ENCODE assay signal across 8 cellular contexts in genomic region chr9:129202613-129203555, GRCh38. TPM values are rescaled to one million over a fixed set of nuclear protein-coding genes. Genes with fewer than 3 reads are reported as not detected.
A peak's percentile ranks its signal among the peaks of the same experiment; 100 is the strongest.
DNase-seq lines count a peak whose midpoint lies in the region; ATAC-seq, FAIRE-seq and TF ChIP-seq lines count a peak whose summit lies in the region.

No MANE protein-coding gene starts in this region.

- no peak for TF ChIP-seq CTCF in Loucy (conservative IDR thresholded peaks at IDR 0.05; ENCODE audit: low read length)
- TF ChIP-seq CTCF in hepatocyte (IDR thresholded peaks at IDR 0.05; ENCODE audit: poor library complexity), result no peak

- H3K9me2 ChIP-seq in Loucy (replicated peaks; ENCODE audit: low read depth, low read length) (no peaks in the 10 kb centered on the region), hepatocyte (replicated peaks; ENCODE audit: insufficient read depth) (no peaks in the 10 kb centered on the region)

- H3K4me1 ChIP-seq in Loucy (ENCODE audit: insufficient read depth, low read length, poor library complexity, severe bottlenecking) (peaks cover 2% of the 10 kb centered on the region), hepatocyte (ENCODE audit: insufficient read depth) (peaks cover 3% of the 10 kb centered on the region), rectal smooth muscle tissue (ENCODE audit: control insufficient read depth, insufficient read depth, low read length) (peaks cover 6% of the 10 kb centered on the region)

- H3K9ac ChIP-seq in Loucy (ENCODE audit: low read depth, low read length, poor library complexity, severe bottlenecking), result peak overlapping the region; percentile 54
- no peak overlapping the region for H3K9ac ChIP-seq in rectal smooth muscle tissue (ENCODE audit: low read length)

- H3K36me3 ChIP-seq in Loucy (ENCODE audit: insufficient read depth, low read length), result no peaks in the 10 kb centered on the region
- no peaks in the 10 kb centered on the region for H3K36me3 ChIP-seq in hepatocyte (replicated peaks; ENCODE audit: insufficient read depth, low read depth)
- no peaks in the 10 kb centered on the region for H3K36me3 ChIP-seq in rectal smooth muscle tissue (ENCODE audit: control insufficient read depth, insufficient read depth, low read length)

- peak overlapping the region; percentile 71 for H3K4me3 ChIP-seq in Loucy (ENCODE audit: low read length, poor library complexity, severe bottlenecking)
- H3K4me3 ChIP-seq in hepatocyte, result peak overlapping the region; percentile 94
- H3K4me3 ChIP-seq in rectal smooth muscle tissue (ENCODE audit: low read length), result peak overlapping the region; percentile 75

- H3K27ac ChIP-seq in hepatocyte (peak overlapping the region; percentile 85), rectal smooth muscle tissue (ENCODE audit: low read depth, low read length) (peak overlapping the region; percentile 94)

- ATAC-seq in GM21737 (IDR thresholded peaks at IDR 0.05; ENCODE audit: unreplicated experiment), result peak; percentile 88

- H3F3A ChIP-seq in Loucy (ENCODE audit: low read depth), result no peaks in the 10 kb centered on the region

- no peak for FAIRE-seq in urothelium cell line (lab: Jason Lieb, UNC)

- H3K4me2 ChIP-seq in Loucy (ENCODE audit: low read depth, low read length, poor library complexity, severe bottlenecking) (peak overlapping the region; percentile 34), hepatocyte (peak overlapping the region; percentile 94)

- H4K20me1 ChIP-seq in Loucy (ENCODE audit: insufficient read depth, low read length, poor library complexity, severe bottlenecking) (no peaks in the 10 kb centered on the region), hepatocyte (ENCODE audit: insufficient read depth, poor library complexity, severe bottlenecking) (no peaks in the 10 kb centered on the region)

- H2AFZ ChIP-seq in Loucy (ENCODE audit: low read length) (peak overlapping the region; percentile 89), hepatocyte (peak overlapping the region; percentile 99)

- peak; percentile 39 for DNase-seq in DMS 273 treated with DMSO at 0.1 percent for 48 hours (lab: John Stamatoyannopoulos, UW)
- peak; percentile 81 for DNase-seq in T-helper 22 cell (ENCODE audit: low read depth)
- peak in 57 of 58 donors; percentile 30 to 89 (median 76) for DNase-seq in anterior cingulate cortex (lab: John Stamatoyannopoulos, UW)
- peak; percentile 90 for DNase-seq in hepatocyte (ENCODE audit: low spot score)
- DNase-seq in urothelium cell line (ENCODE audit: low spot score), result peak; percentile 92

- H3K9me3 ChIP-seq in Loucy (ENCODE audit: insufficient read depth, low read depth, low read length), result no peaks in the 10 kb centered on the region
- H3K9me3 ChIP-seq in hepatocyte (ENCODE audit: low read depth), result no peaks in the 10 kb centered on the region

- H3K79me2 ChIP-seq in Loucy (ENCODE audit: insufficient read depth, low read length), result no peaks in the 10 kb centered on the region
- H3K79me2 ChIP-seq in hepatocyte, result no peaks in the 10 kb centered on the region

- H3K27me3 ChIP-seq in Loucy (ENCODE audit: insufficient read depth, low read length, poor library complexity, severe bottlenecking) (no peaks in the 10 kb centered on the region), hepatocyte (no peaks in the 10 kb centered on the region), rectal smooth muscle tissue (ENCODE audit: control insufficient read depth, insufficient read depth, low read length) (no peaks in the 10 kb centered on the region)

- 11% methylated on average over 36 of the region's 57 CpGs for WGBS in hepatocyte (ENCODE audit: low lambda C conversion rate, missing lambda C conversion rate)

RNA-seq across cellular contexts. Expression of gene IER5L, which starts 24.8 kb away (rescaled TPM):
- 34.5 and 38.0 TPM in 2 replicates for total RNA-seq in hepatocyte
- 39.7 and 46.5 TPM in 2 replicates for polyA plus RNA-seq in hepatocyte

Comparison
In these comparisons a context has a peak if more than half of its experiments do, and no peak if none do; other contexts are left out.
1. Peak in every context shown above with its lines: DNase-seq, ATAC-seq, H3K4me3 ChIP-seq and H3K27ac ChIP-seq.
2. DNase-seq: peak in every context shown above with its lines; median percentile 92 in urothelium cell line; 90 in hepatocyte; 81 in T-helper 22 cell; 76 in anterior cingulate cortex; 39 in DMS 273 treated with DMSO at 0.1 percent for 48 hours.